21 cellular contexts compared by ENCODE assay signal in the genomic region with DNA sequence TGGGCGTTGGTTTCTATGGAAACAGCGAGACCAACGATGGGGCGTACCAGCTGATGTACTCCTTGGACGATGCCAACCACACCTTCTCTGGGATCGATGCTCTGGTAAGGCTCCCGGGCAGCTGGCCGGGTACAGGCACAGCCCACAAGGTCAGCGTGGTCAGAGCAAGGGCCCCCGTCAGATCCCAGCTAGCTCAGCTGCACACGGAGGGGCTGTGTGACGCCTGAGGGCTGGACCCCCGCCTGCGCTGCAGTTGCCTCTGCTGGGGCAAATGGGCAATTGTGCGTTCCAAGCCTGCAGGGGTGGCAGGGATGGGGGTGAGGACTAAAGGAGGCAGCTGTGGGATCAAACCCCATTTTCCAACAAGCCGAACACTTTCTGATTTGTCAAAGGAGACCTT. TPM values are rescaled to one million over a fixed set of nuclear protein-coding genes. Genes with fewer than 3 reads are reported as not detected.
"Had no signal": no experiment of that assay in that cellular context is flagged by ENCODE, and none has a peak within 500 bp of the region (broad histone marks: within the 10 kb centered on the region; RNA-seq: fewer than 3 reads in every experiment).

No MANE protein-coding gene starts in this region.

- FAIRE-seq: HTR-8/SVneo, K562, RCC 7860 had no signal

- H3K4me3 ChIP-seq: K562 had no signal

- H3K9ac ChIP-seq: KMS-11, SK-N-SH had no signal

- H3K9me3 ChIP-seq: SK-N-SH had no signal

- H3K4me2 ChIP-seq: KMS-11, SK-N-SH had no signal

- DNase-seq: Kasumi-1, MM.1S, NCI-H1092 treated with DMSO at 0.1 percent for 48 hours, NCI-H1436, NCI-H187, NCI-H2029, NCI-H2081 treated with DMSO at 0.1 percent for 48 hours, NCI-H2171, NCI-H510A, NCI-H524 treated with DMSO at 0.1 percent for 48 hours, NCI-H69, NCI-H774, RPMI8226, SHP77, SK-N-SH had no signal

- H3K27ac ChIP-seq: HL-60, KMS-11 had no signal

- ATAC-seq: K562 had no signal

RNA-seq across cellular contexts. Expression of gene DNAI2, which starts 43.1 kb away (rescaled TPM):
- polyA plus RNA-seq: IgD-negative memory B cell, K562, SK-N-SH had no signal
